In the genomic region with DNA sequence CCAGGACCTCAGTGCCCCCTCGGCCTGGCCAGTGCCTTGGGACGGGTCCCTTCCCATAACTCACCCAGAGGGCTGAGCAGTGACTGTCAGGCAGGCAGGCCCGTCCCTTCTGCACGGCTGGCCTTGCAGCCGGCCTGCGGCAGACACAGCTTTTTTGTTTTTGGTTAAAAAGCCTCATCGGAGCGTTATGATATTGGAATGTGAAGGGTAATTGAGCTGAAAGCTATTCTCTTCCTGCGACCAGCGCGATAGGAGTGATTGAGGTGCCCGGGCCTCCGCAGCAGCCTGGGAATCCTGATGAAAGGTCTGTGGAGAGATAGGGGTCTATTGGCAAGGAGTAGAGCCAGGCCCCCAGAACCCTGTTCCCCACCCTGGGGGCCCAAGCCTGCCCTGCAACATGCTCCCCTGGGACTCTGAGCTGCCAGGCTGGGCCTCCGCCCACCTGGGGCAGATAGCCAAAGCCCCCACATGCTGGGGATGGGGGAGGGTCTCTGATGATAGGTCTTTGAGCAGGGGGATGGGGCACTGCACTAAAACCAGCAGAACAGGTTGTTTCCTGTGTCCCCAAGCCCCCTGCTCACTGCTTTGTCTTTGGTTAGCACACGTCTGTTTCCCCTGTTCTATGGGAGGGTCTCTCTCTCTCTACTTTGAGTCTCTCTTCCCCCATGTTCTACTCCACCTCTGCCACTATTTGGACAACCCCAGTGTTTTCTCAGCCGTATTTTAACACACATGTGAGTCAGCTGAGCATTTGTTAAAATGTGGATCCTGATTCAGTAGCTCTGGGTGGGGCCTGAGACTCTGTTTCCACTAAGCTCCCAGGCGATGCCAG, we compare ENCODE assay signal across 26 cellular contexts.
DNase-seq lines count a peak whose midpoint lies in the region; ATAC-seq and TF ChIP-seq lines count a peak whose summit lies in the region.
"Had no signal": no experiment of that assay in that cellular context is flagged by ENCODE, and none has a peak within 500 bp of the region (broad histone marks: within the 10 kb centered on the region; RNA-seq: fewer than 3 reads in every experiment).

No MANE protein-coding gene starts in this region.

- DNase-seq in H7 (peak; percentile 83), T-helper 17 cell (no peak), glutamatergic neuron (no peak), NOMO-1 treated with dmso at 0.1 percent for 144 hours (lab: John Stamatoyannopoulos, UW; ENCODE audit: unreplicated experiment) (no peak), NCI-H2107 (lab: John Stamatoyannopoulos, UW) (no peak)
- no peak for DNase-seq in stimulated activated CD4-positive, alpha-beta T cell treated with anti-CD3 and anti-CD28 coated beads, Interleukin-12 subunit alpha, Interleukin-12 subunit beta, amount 100 ng/mL, for 4 hours
- no peak for DNase-seq in stimulated activated naive CD4-positive, alpha-beta T cell (lab: John Stamatoyannopoulos, UW)
- DNase-seq: activated CD4-positive, alpha-beta T cell treated with anti-CD3 and anti-CD28 coated beads, Interleukin-2, amount 50 U/mL, for 4 hours; activated naive CD4-positive, alpha-beta T cell treated with anti-CD3 and anti-CD28 coated beads, Interleukin-2, amount 50 U/mL, for 16 hours; Calu3; GOT3; mucosa of descending colon; NCI-H1092 treated with DMSO at 0.1 percent for 48 hours; NCI-H2029 treated with DMSO at 0.1 percent for 48 hours; NCI-H82; pancreas; stimulated activated CD4-positive, alpha-beta T cell treated with anti-CD3 and anti-CD28 coated beads, Interleukin-2, amount 100 ng/mL, for 48 hours; T-cell; testis had no signal

- TF ChIP-seq RAD21 in neural cell (conservative IDR thresholded peaks at IDR 0.05): no peak

- H3K4me3 ChIP-seq in H7 (ENCODE audit: insufficient read depth, low read depth, low read length) (no peak overlapping the region), neural cell (ENCODE audit: low read length) (no peak overlapping the region)
- H3K4me3 ChIP-seq: GM12878, hepatocyte, mucosa of descending colon, pancreas, right atrium auricular region, SJSA1, testis had no signal

- H3K9ac ChIP-seq in neural cell (ENCODE audit: low read length): peak overlapping the region; percentile 22

- H3K79me2 ChIP-seq in neural cell (replicated peaks; ENCODE audit: insufficient read depth, low read length): no peaks in the 10 kb centered on the region
- H3K79me2 ChIP-seq: hepatocyte had no signal

- H3K27ac ChIP-seq in neural cell (ENCODE audit: low read length): peak overlapping the region; percentile 18
- H3K27ac ChIP-seq: hepatocyte, pancreas, right atrium auricular region, SJSA1, testis had no signal

- no peaks in the 10 kb centered on the region for H4K20me1 ChIP-seq in neural cell (ENCODE audit: insufficient read depth)

- H3K27ac Mint-ChIP-seq in T-helper 17 cell: peak overlapping the region; percentile 45
- H3K27ac Mint-ChIP-seq in glutamatergic neuron (ENCODE audit: unreplicated experiment): no peak overlapping the region
- H3K27ac Mint-ChIP-seq: dendritic cell treated with granulocyte-macrophage colony-stimulating factor and Interleukin-4, amounts not matched to agents 40 ng/mL and 50 ng/mL, for 4 days; natural killer cell treated with Interleukin-12 subunit alpha and Interleukin-12 subunit beta and Interleukin-15 and Interleukin-18, amount 100 ng/mL, for 72 hours; T-cell had no signal

- no peak for TF ChIP-seq EP300 in neural cell (conservative IDR thresholded peaks at IDR 0.05; ENCODE audit: poor library complexity, severe bottlenecking)

- TF ChIP-seq CTCF in glutamatergic neuron (IDR thresholded peaks at IDR 0.05; ENCODE audit: partially characterized antibody, unreplicated experiment) (no peak), neural cell (IDR thresholded peaks at IDR 0.05; ENCODE audit: poor library complexity, severe bottlenecking) (no peak)

- H3K9me3 ChIP-seq in T-helper 17 cell (ENCODE audit: control insufficient read depth, low read length, poor library complexity, severe bottlenecking) (no peaks in the 10 kb centered on the region), neural cell (ENCODE audit: low read length) (no peaks in the 10 kb centered on the region)
- H3K9me3 ChIP-seq: mucosa of descending colon, pancreas, right atrium auricular region, SJSA1, testis had no signal

- peaks cover 7% of the 10 kb centered on the region for H3K9me3 Mint-ChIP-seq in glutamatergic neuron (ENCODE audit: unreplicated experiment)
- H3K9me3 Mint-ChIP-seq: dendritic cell treated with granulocyte-macrophage colony-stimulating factor and Interleukin-4, amounts not matched to agents 40 ng/mL and 50 ng/mL, for 4 days had no signal

- H3K4me3 Mint-ChIP-seq in T-helper 17 cell (no peak overlapping the region), glutamatergic neuron (ENCODE audit: unreplicated experiment) (peak overlapping the region; percentile 57)
- H3K4me3 Mint-ChIP-seq: dendritic cell treated with granulocyte-macrophage colony-stimulating factor and Interleukin-4, amounts not matched to agents 40 ng/mL and 50 ng/mL, for 4 days; natural killer cell treated with Interleukin-12 subunit alpha and Interleukin-12 subunit beta and Interleukin-15 and Interleukin-18, amount 100 ng/mL, for 72 hours; T-cell had no signal

- H3K36me3 Mint-ChIP-seq in T-helper 17 cell (ENCODE audit: low read depth) (peaks cover 2% of the 10 kb centered on the region), glutamatergic neuron (ENCODE audit: unreplicated experiment) (no peaks in the 10 kb centered on the region)
- H3K36me3 Mint-ChIP-seq: natural killer cell treated with Interleukin-12 subunit alpha and Interleukin-12 subunit beta and Interleukin-15 and Interleukin-18, amount 100 ng/mL, for 72 hours; T-cell had no signal

- H3K9me2 ChIP-seq in neural cell (ENCODE audit: insufficient read depth, low read length): no peaks in the 10 kb centered on the region

- H3K27me3 ChIP-seq in H7 (ENCODE audit: control insufficient read depth, insufficient read depth, low read length) (no peaks in the 10 kb centered on the region), neural cell (ENCODE audit: insufficient read depth, low read depth, low read length) (no peaks in the 10 kb centered on the region)
- H3K27me3 ChIP-seq: hepatocyte, pancreas, right atrium auricular region, SJSA1, testis had no signal

- H2AFZ ChIP-seq in neural cell (ENCODE audit: low read depth, low read length): no peak overlapping the region
- H2AFZ ChIP-seq: hepatocyte had no signal

- H3K36me3 ChIP-seq in H7 (replicated peaks; ENCODE audit: control insufficient read depth, insufficient read depth, low read length): no peaks in the 10 kb centered on the region
- H3K36me3 ChIP-seq in neural cell (ENCODE audit: insufficient read depth, low read length): no peaks in the 10 kb centered on the region
- H3K36me3 ChIP-seq: pancreas, right atrium auricular region, SJSA1 had no signal

- no peaks in the 10 kb centered on the region for H3F3A ChIP-seq in neural cell (ENCODE audit: insufficient read depth, low read length, poor library complexity, severe bottlenecking)

- ATAC-seq in T-helper 17 cell: no peak
- ATAC-seq: GM12878; mucosa of descending colon; natural killer cell treated with Interleukin-12 subunit alpha and Interleukin-12 subunit beta and Interleukin-15 and Interleukin-18, amount 100 ng/mL, for 72 hours; pancreas; T-cell had no signal

- H3K4me1 Mint-ChIP-seq in T-helper 17 cell: no peaks in the 10 kb centered on the region
- H3K4me1 Mint-ChIP-seq in glutamatergic neuron (ENCODE audit: low read depth, unreplicated experiment): peaks cover 36% of the 10 kb centered on the region

- H3K27me3 Mint-ChIP-seq in T-helper 17 cell: peaks cover 10% of the 10 kb centered on the region
- H3K27me3 Mint-ChIP-seq in glutamatergic neuron (ENCODE audit: unreplicated experiment): peaks cover 6% of the 10 kb centered on the region

- H3K4me2 ChIP-seq in neural cell (ENCODE audit: low read length): no peak overlapping the region
- H3K4me2 ChIP-seq: hepatocyte had no signal

TF ChIP-seq in neural cell, 6 proteins besides CTCF, POLR2A, EP300 and RAD21:
- TF ChIP-seq EZH2 (IDR thresholded peaks at IDR 0.05; ENCODE audit: borderline replicate concordance, insufficient read depth, low read length, poor library complexity, severe bottlenecking) (no peak), SMC3 (conservative IDR thresholded peaks at IDR 0.05; ENCODE audit: poor library complexity) (no peak), MXI1 (conservative IDR thresholded peaks at IDR 0.05; ENCODE audit: poor library complexity, severe bottlenecking) (no peak), POLR2AphosphoS5 (IDR thresholded peaks at IDR 0.05) (no peak), TAF1 (IDR thresholded peaks at IDR 0.05; ENCODE audit: low read depth) (no peak)
- TF ChIP-seq, protein P1, sequence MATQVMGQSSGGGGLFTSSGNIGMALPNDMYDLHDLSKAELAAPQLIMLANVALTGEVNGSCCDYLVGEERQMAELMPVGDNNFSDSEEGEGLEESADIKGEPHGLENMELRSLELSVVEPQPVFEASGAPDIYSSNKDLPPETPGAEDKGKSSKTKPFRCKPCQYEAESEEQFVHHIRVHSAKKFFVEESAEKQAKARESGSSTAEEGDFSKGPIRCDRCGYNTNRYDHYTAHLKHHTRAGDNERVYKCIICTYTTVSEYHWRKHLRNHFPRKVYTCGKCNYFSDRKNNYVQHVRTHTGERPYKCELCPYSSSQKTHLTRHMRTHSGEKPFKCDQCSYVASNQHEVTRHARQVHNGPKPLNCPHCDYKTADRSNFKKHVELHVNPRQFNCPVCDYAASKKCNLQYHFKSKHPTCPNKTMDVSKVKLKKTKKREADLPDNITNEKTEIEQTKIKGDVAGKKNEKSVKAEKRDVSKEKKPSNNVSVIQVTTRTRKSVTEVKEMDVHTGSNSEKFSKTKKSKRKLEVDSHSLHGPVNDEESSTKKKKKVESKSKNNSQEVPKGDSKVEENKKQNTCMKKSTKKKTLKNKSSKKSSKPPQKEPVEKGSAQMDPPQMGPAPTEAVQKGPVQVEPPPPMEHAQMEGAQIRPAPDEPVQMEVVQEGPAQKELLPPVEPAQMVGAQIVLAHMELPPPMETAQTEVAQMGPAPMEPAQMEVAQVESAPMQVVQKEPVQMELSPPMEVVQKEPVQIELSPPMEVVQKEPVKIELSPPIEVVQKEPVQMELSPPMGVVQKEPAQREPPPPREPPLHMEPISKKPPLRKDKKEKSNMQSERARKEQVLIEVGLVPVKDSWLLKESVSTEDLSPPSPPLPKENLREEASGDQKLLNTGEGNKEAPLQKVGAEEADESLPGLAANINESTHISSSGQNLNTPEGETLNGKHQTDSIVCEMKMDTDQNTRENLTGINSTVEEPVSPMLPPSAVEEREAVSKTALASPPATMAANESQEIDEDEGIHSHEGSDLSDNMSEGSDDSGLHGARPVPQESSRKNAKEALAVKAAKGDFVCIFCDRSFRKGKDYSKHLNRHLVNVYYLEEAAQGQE (IDR thresholded peaks at IDR 0.05; ENCODE audit: borderline replicate concordance): no peak
